In the genomic region with DNA sequence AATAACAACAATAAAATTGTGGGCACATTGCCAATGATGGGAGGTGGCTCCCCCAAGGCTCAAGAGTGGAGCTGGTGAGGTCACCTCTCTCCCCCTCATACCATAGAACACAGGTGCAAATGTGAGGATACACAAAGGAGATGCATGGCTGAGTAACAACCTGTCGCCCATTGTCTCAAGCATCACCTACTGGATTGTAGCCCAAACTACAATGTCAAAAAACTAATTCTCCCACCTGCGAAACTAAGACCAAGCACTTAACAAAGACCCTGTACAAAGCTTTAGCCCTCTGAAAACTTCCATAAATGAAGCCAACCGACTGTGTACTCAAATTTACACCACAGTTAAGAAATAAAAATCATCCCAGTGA, we compare ENCODE assay signal across 1 cellular context.
TF ChIP-seq lines count a peak whose summit lies in the region.

No MANE protein-coding gene starts in this region.

TF ChIP-seq in WTC11, 78 proteins besides CTCF, POLR2A, EP300 and RAD21 (continued from another document):
- TF ChIP-seq, protein P1, sequence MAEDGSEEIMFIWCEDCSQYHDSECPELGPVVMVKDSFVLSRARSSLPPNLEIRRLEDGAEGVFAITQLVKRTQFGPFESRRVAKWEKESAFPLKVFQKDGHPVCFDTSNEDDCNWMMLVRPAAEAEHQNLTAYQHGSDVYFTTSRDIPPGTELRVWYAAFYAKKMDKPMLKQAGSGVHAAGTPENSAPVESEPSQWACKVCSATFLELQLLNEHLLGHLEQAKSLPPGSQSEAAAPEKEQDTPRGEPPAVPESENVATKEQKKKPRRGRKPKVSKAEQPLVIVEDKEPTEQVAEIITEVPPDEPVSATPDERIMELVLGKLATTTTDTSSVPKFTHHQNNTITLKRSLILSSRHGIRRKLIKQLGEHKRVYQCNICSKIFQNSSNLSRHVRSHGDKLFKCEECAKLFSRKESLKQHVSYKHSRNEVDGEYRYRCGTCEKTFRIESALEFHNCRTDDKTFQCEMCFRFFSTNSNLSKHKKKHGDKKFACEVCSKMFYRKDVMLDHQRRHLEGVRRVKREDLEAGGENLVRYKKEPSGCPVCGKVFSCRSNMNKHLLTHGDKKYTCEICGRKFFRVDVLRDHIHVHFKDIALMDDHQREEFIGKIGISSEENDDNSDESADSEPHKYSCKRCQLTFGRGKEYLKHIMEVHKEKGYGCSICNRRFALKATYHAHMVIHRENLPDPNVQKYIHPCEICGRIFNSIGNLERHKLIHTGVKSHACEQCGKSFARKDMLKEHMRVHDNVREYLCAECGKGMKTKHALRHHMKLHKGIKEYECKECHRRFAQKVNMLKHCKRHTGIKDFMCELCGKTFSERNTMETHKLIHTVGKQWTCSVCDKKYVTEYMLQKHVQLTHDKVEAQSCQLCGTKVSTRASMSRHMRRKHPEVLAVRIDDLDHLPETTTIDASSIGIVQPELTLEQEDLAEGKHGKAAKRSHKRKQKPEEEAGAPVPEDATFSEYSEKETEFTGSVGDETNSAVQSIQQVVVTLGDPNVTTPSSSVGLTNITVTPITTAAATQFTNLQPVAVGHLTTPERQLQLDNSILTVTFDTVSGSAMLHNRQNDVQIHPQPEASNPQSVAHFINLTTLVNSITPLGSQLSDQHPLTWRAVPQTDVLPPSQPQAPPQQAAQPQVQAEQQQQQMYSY (CRISPR knock-in tag; IDR thresholded peaks at IDR 0.05), result no peak
- TF ChIP-seq CBFB (CRISPR knock-in tag; IDR thresholded peaks at IDR 0.05; ENCODE audit: low read depth), result no peak
- no peak for TF ChIP-seq IRF2 (CRISPR knock-in tag; IDR thresholded peaks at IDR 0.05; ENCODE audit: borderline replicate concordance, low read depth)
- no peak for TF ChIP-seq ETV6 (CRISPR knock-in tag; IDR thresholded peaks at IDR 0.05)
- TF ChIP-seq JUN (CRISPR knock-in tag; IDR thresholded peaks at IDR 0.05), result no peak
TF ChIP-seq in WTC11: peak in this region for 0.
